In genomic region chr11:1682225-1682901, GRCh38 we compare ENCODE assay signal across 1 cellular context.
TF ChIP-seq lines count a peak whose summit lies in the region.

No MANE protein-coding gene starts in this region.

TF ChIP-seq in HepG2, 621 proteins besides CTCF, POLR2A, EP300 and RAD21 (continued from another document and continues in another):
- no peak for TF ChIP-seq ZNF770 (CRISPR knock-in tag; IDR thresholded peaks at IDR 0.05)
- peak; percentile 72; the same call in 1 of the 2 replicates for TF ChIP-seq MIER3 (CRISPR knock-in tag; IDR thresholded peaks at IDR 0.05; ENCODE audit: borderline replicate concordance)
- TF ChIP-seq PAX8 (CRISPR knock-in tag; IDR thresholded peaks at IDR 0.05; ENCODE audit: borderline replicate concordance), result no peak
- TF ChIP-seq SP4 (CRISPR knock-in tag; IDR thresholded peaks at IDR 0.05), result no peak
- TF ChIP-seq MLX (CRISPR knock-in tag; IDR thresholded peaks at IDR 0.05), result peak; percentile 97
- peak; percentile 60; the same call in 1 of the 2 replicates for TF ChIP-seq HIC2 (CRISPR knock-in tag; IDR thresholded peaks at IDR 0.05; ENCODE audit: low read depth)
- peak; percentile 96 for TF ChIP-seq NFIC (IDR thresholded peaks at IDR 0.05; ENCODE audit: low read length)
- no peak for TF ChIP-seq POLR2AphosphoS5 (IDR thresholded peaks at IDR 0.05; ENCODE audit: low read depth, low read length)
- TF ChIP-seq ZNF691 (CRISPR knock-in tag; IDR thresholded peaks at IDR 0.05; ENCODE audit: borderline replicate concordance, low read depth), result peak; percentile 58; the same call in 1 of the 2 replicates
- TF ChIP-seq JUND (CRISPR knock-in tag; IDR thresholded peaks at IDR 0.05), result 0 out of 2 replicates have a peak, but pooled peaks have one; percentile 18
- TF ChIP-seq KAT8 (CRISPR knock-in tag; IDR thresholded peaks at IDR 0.05), result peak; percentile 68
- TF ChIP-seq ADNP (CRISPR knock-in tag; IDR thresholded peaks at IDR 0.05), result no peak
- peak; percentile 87 for TF ChIP-seq DRAP1 (CRISPR knock-in tag; IDR thresholded peaks at IDR 0.05)
- no peak for TF ChIP-seq SUZ12 (IDR thresholded peaks at IDR 0.05; ENCODE audit: low read depth, low read length)
- TF ChIP-seq MED1 (CRISPR knock-in tag; IDR thresholded peaks at IDR 0.05), result peak; percentile 100
- TF ChIP-seq ZNF549 (CRISPR knock-in tag; IDR thresholded peaks at IDR 0.05), result no peak
- peak; percentile 78; the same call in 1 of the 2 replicates for TF ChIP-seq ZBTB20 (CRISPR knock-in tag; IDR thresholded peaks at IDR 0.05; ENCODE audit: borderline replicate concordance, low read depth)
- no peak for TF ChIP-seq ZNF572 (CRISPR knock-in tag; IDR thresholded peaks at IDR 0.05)
- TF ChIP-seq NONO (IDR thresholded peaks at IDR 0.05), result no peak
- TF ChIP-seq NONO (CRISPR knock-in tag; conservative IDR thresholded peaks at IDR 0.05), result no peak
- peak; percentile 46; the same call in 1 of the 2 replicates for TF ChIP-seq ZBTB3 (CRISPR knock-in tag; IDR thresholded peaks at IDR 0.05; ENCODE audit: borderline replicate concordance, low read depth)
- no peak for TF ChIP-seq NFKB2 (CRISPR knock-in tag; IDR thresholded peaks at IDR 0.05; ENCODE audit: borderline replicate concordance)
- TF ChIP-seq ZNF230 (CRISPR knock-in tag; IDR thresholded peaks at IDR 0.05), result no peak
- 0 out of 2 replicates have a peak, but pooled peaks have one; percentile 44 for TF ChIP-seq BCL3 (CRISPR knock-in tag; IDR thresholded peaks at IDR 0.05)
- 0 out of 2 replicates have a peak, but pooled peaks have one; percentile 41 for TF ChIP-seq ZNF878 (CRISPR knock-in tag; IDR thresholded peaks at IDR 0.05)
- no peak for TF ChIP-seq ZNF713 (CRISPR knock-in tag; IDR thresholded peaks at IDR 0.05)
- TF ChIP-seq ZNF235 (CRISPR knock-in tag; IDR thresholded peaks at IDR 0.05; ENCODE audit: borderline replicate concordance), result no peak
- peak; percentile 50; the same call in 1 of the 2 replicates for TF ChIP-seq SATB2 (CRISPR knock-in tag; IDR thresholded peaks at IDR 0.05)
- TF ChIP-seq ETV5 (CRISPR knock-in tag; IDR thresholded peaks at IDR 0.05; ENCODE audit: borderline replicate concordance), result peak; percentile 99
- TF ChIP-seq HNF4G (IDR thresholded peaks at IDR 0.05; ENCODE audit: borderline replicate concordance, low read depth, low read length), result no peak; the same call in 1 of the 2 replicates
- TF ChIP-seq HNF4G (CRISPR knock-in tag; IDR thresholded peaks at IDR 0.05; ENCODE audit: borderline replicate concordance, low read depth), result no peak
- peak; percentile 66; the same call in 1 of the 2 replicates for TF ChIP-seq ESRRA (CRISPR knock-in tag; IDR thresholded peaks at IDR 0.05; ENCODE audit: low read depth)
- TF ChIP-seq RORA (CRISPR knock-in tag; IDR thresholded peaks at IDR 0.05), result 0 out of 2 replicates have a peak, but pooled peaks have one; percentile 14
- no peak for TF ChIP-seq ATF7 (IDR thresholded peaks at IDR 0.05)
- no peak; the same call in 1 of the 2 replicates for TF ChIP-seq ATF7 (CRISPR knock-in tag; IDR thresholded peaks at IDR 0.05)
- TF ChIP-seq TRIM24 (CRISPR knock-in tag; IDR thresholded peaks at IDR 0.05), result no peak
- TF ChIP-seq ZNF562 (CRISPR knock-in tag; IDR thresholded peaks at IDR 0.05; ENCODE audit: borderline replicate concordance), result no peak
- TF ChIP-seq HINFP (CRISPR knock-in tag; IDR thresholded peaks at IDR 0.05; ENCODE audit: low read depth), result no peak
- TF ChIP-seq ZNF17 (CRISPR knock-in tag; IDR thresholded peaks at IDR 0.05), result no peak
- no peak for TF ChIP-seq ZNF761 (CRISPR knock-in tag; conservative IDR thresholded peaks at IDR 0.05)
- no peak for TF ChIP-seq TCF7L2 (IDR thresholded peaks at IDR 0.05; ENCODE audit: low read depth, low read length)
- peak; percentile 29 for TF ChIP-seq SAP130 (CRISPR knock-in tag; IDR thresholded peaks at IDR 0.05; ENCODE audit: low read depth)
- TF ChIP-seq ZNF644 (CRISPR knock-in tag; IDR thresholded peaks at IDR 0.05; ENCODE audit: low read depth), result peak; percentile 57; the same call in 1 of the 2 replicates
- TF ChIP-seq ZNF33A (CRISPR knock-in tag; IDR thresholded peaks at IDR 0.05; ENCODE audit: borderline replicate concordance), result no peak
- TF ChIP-seq REST (IDR thresholded peaks at IDR 0.05; ENCODE audit: borderline replicate concordance in 1 of 2, low read depth in 1 of 2, low read length in 2 of 2), result peak in 1 of 2 experiments; percentile 33; a peak in 1 of 4 replicates
- 0 out of 2 replicates have a peak, but pooled peaks have one; percentile 9 for TF ChIP-seq ZNF142 (CRISPR knock-in tag; IDR thresholded peaks at IDR 0.05)
